ENCODE assay signal across 25 cellular contexts in the genomic region with DNA sequence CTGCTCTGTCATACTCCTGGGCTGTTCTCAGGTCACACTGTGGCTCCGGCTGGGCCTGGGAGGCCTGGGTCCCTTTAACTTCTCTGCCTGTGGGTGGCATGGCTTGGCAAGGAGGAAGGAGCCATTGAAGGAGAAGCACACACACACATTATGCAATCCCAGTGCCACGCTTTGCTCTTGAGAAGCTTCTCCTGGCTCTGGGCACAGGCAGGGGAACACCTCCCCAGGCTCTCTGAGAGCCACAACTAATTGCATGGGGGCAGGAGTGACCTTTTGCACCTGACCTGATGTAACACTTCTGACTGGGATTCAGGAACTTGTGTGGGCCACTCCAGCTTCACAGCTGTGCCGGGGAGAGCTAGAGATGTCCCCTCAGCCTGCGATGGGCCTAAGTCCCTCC. TPM values are rescaled to one million over a fixed set of nuclear protein-coding genes. Genes with fewer than 3 reads are reported as not detected.
DNase-seq lines count a peak whose midpoint lies in the region; ATAC-seq, FAIRE-seq and TF ChIP-seq lines count a peak whose summit lies in the region.
"Had no signal": no experiment of that assay in that cellular context is flagged by ENCODE, and none has a peak within 500 bp of the region (broad histone marks: within the 10 kb centered on the region; RNA-seq: fewer than 3 reads in every experiment).

No MANE protein-coding gene starts in this region.

- WGBS in HepG2 (ENCODE audit: low lambda C conversion rate), result no CpG with 5 or more reads among the region's 4 CpGs

- no peaks in the 10 kb centered on the region for H3K36me3 Mint-ChIP-seq in CD4-positive, alpha-beta memory T cell
- H3K36me3 Mint-ChIP-seq: stimulated activated memory B cell treated with anti-CD40 and anti-IgM and Interleukin-4, amounts not matched to agents 10 μg/mL and 1 μg/mL and 100 μg/mL, for 72 hours had no signal

- H3K79me2 ChIP-seq in HepG2 (ENCODE audit: insufficient read depth, low read length), result no peaks in the 10 kb centered on the region

- peaks cover 44 to 52% of the 10 kb centered on the region in 2 donors for H3K27me3 Mint-ChIP-seq in CD4-positive, alpha-beta memory T cell

- H3K9me3 ChIP-seq in HepG2 (ENCODE audit: low read length), result no peaks in the 10 kb centered on the region
- H3K9me3 ChIP-seq in tibial artery, result no peaks in the 10 kb centered on the region
- H3K9me3 ChIP-seq in CD4-positive, alpha-beta memory T cell (ENCODE audit: control insufficient read depth in 1 of 2, low read length in 2 of 2), result no peaks in the 10 kb centered on the region
- H3K9me3 ChIP-seq: heart left ventricle, mucosa of descending colon, psoas muscle, testis had no signal

- H3K27me3 ChIP-seq in HepG2 (ENCODE audit: control insufficient read depth in 1 of 2, insufficient read depth in 2 of 2, low read length in 2 of 2), result peaks cover 1 to 53% of the 10 kb centered on the region in 2 experiments; a peak in 3 of 5 replicates
- no peaks in the 10 kb centered on the region for H3K27me3 ChIP-seq in tibial artery
- H3K27me3 ChIP-seq in CD4-positive, alpha-beta memory T cell (ENCODE audit: insufficient read depth, low read length), result peaks cover 25% of the 10 kb centered on the region
- H3K27me3 ChIP-seq: testis had no signal

- H3K9me3 Mint-ChIP-seq in CD4-positive, alpha-beta memory T cell, result no peaks in the 10 kb centered on the region
- H3K9me3 Mint-ChIP-seq: nephron progenitor cell; stimulated activated memory B cell treated with anti-CD40 and anti-IgM and Interleukin-4, amounts not matched to agents 10 μg/mL and 1 μg/mL and 100 μg/mL, for 72 hours had no signal

- no peak for TF ChIP-seq RAD21 in HepG2 (CRISPR knock-in tag; IDR thresholded peaks at IDR 0.05)

- intact Hi-C loops in HepG2 (cut with micrococcal nuclease; ENCODE audit: unreplicated experiment) (no loop called here), tibial artery (cut with DNase I; ENCODE audit: low total_unique reads) (no loop called here)
- intact Hi-C loops in CD4-positive, alpha-beta memory T cell (cut with micrococcal nuclease), result no loop called here

- no peak overlapping the region for H3K4me3 ChIP-seq in HepG2 (replicated peaks in 1 of 3; ENCODE audit: insufficient read depth in 1 of 3, low read depth in 2 of 3, low read length in 3 of 3)
- H3K4me3 ChIP-seq in tibial artery, result no peak overlapping the region
- H3K4me3 ChIP-seq in CD4-positive, alpha-beta memory T cell (ENCODE audit: low read length in 2 of 2), result no peak overlapping the region
- H3K4me3 ChIP-seq: dorsolateral prefrontal cortex, heart left ventricle, mucosa of descending colon, psoas muscle, skin epidermis, testis had no signal

- no peak overlapping the region for H3K27ac Mint-ChIP-seq in CD4-positive, alpha-beta memory T cell
- H3K27ac Mint-ChIP-seq: nephron progenitor cell; stimulated activated memory B cell treated with anti-CD40 and anti-IgM and Interleukin-4, amounts not matched to agents 10 μg/mL and 1 μg/mL and 100 μg/mL, for 72 hours had no signal

- H4K20me1 ChIP-seq in HepG2 (ENCODE audit: insufficient read depth, low read length), result no peaks in the 10 kb centered on the region

- in situ Hi-C loops in HepG2 (cut with HindIII; ENCODE audit: extremely low pct_ligation_motif_present, low pct_unique_long_range_greater_than_20kb), result no loop called here

- H3K4me3 Mint-ChIP-seq in CD4-positive, alpha-beta memory T cell, result no peak overlapping the region
- H3K4me3 Mint-ChIP-seq: nephron progenitor cell; stimulated activated memory B cell treated with anti-CD40 and anti-IgM and Interleukin-4, amounts not matched to agents 10 μg/mL and 1 μg/mL and 100 μg/mL, for 72 hours had no signal

- peaks cover 8% of the 10 kb centered on the region for H3K4me1 ChIP-seq in HepG2 (ENCODE audit: insufficient read depth, low read length)
- peaks cover 0 to 74% (median 30%) of the 10 kb centered on the region in 4 donors for H3K4me1 ChIP-seq in tibial artery
- H3K4me1 ChIP-seq in CD4-positive, alpha-beta memory T cell (ENCODE audit: insufficient read depth, low read length), result no peaks in the 10 kb centered on the region
- H3K4me1 ChIP-seq: psoas muscle, testis had no signal

- no peak for TF ChIP-seq POLR2A in HepG2 (IDR thresholded peaks at IDR 0.05; ENCODE audit: insufficient read depth in 1 of 2, low read depth in 2 of 2, low read length in 2 of 2)

- BruUV-seq in HepG2 (replicated peaks; lab: Mats Ljungman, UMichigan), result no TSS peak

- TF ChIP-seq EP300 in HepG2 (IDR thresholded peaks at IDR 0.05; ENCODE audit: low read depth in 2 of 2, low read length in 2 of 2) (no peak), HepG2 (CRISPR knock-in tag; IDR thresholded peaks at IDR 0.05; ENCODE audit: borderline replicate concordance) (no peak)

- CTCF ChIA-PET in RWPE1 (lab: Yijun Ruan, JAX), result interaction anchor here (0.7 kb wide), 1 partner anchor 23 kb away, joined by 3 read pairs; a partner anchor contains a TSS
- CTCF ChIA-PET in HepG2 (lab: Yijun Ruan, JAX; ENCODE audit: low intra/inter-chr PET ratio, low total read pairs), result no interaction called here
- CTCF ChIA-PET in CD4-positive, alpha-beta memory T cell (lab: Charles Lee; ENCODE audit: partially characterized antibody), result no interaction called here

- peaks cover 6 to 12% (median 8%) of the 10 kb centered on the region in 4 donors for H3K4me1 Mint-ChIP-seq in CD4-positive, alpha-beta memory T cell

- TF ChIP-seq CTCF in RWPE1 (conservative IDR thresholded peaks at IDR 0.05; ENCODE audit: low read depth) (no peak), HepG2 (CRISPR knock-in tag; IDR thresholded peaks at IDR 0.05) (no peak), tibial artery (IDR thresholded peaks at IDR 0.05) (no peak)

- H3K9ac ChIP-seq in HepG2 (ENCODE audit: insufficient read depth, low read depth, low read length), result no peak overlapping the region

- POLR2A ChIA-PET in RWPE1 (lab: Yijun Ruan, JAX; ENCODE audit: low non-redundant PET), result no interaction called here
- POLR2A ChIA-PET in HepG2 (lab: Yijun Ruan, JAX), result no interaction called here
- POLR2A ChIA-PET in CD4-positive, alpha-beta memory T cell (lab: Charles Lee; ENCODE audit: partially characterized antibody), result no interaction called here

- ATAC-seq in HepG2, result peak; percentile 48
- no peak for ATAC-seq in stimulated activated naive CD8-positive, alpha-beta T cell treated with anti-CD3 and anti-CD28 coated beads, Interleukin-15, Interleukin-2, amounts not matched to agents 100 U/mL and 50 U/mL, for 24 hours
- ATAC-seq: heart left ventricle; mucosa of descending colon; psoas muscle; stimulated activated memory B cell treated with anti-CD40 and anti-IgM and Interleukin-4, amounts not matched to agents 10 μg/mL and 1 μg/mL and 100 μg/mL, for 72 hours had no signal

- FAIRE-seq in HepG2 (lab: Jason Lieb, UNC), result no peak
- FAIRE-seq: endothelial cell of umbilical vein had no signal

- DNase-seq in DMS79 (lab: John Stamatoyannopoulos, UW), result peak; percentile 32
- no peak for DNase-seq in DMS79 treated with DMSO at 0.1 percent for 48 hours (lab: John Stamatoyannopoulos, UW)
- DNase-seq in RWPE1 (ENCODE audit: low spot score), result no peak
- no peak for DNase-seq in HepG2 (ENCODE audit: low spot score)
- DNase-seq in tibial artery, result peak; percentile 39 to 89
- no peak for DNase-seq in stimulated activated naive CD4-positive, alpha-beta T cell (lab: John Stamatoyannopoulos, UW)
- DNase-seq in CD4-positive, alpha-beta memory T cell, result no peak
- DNase-seq in stimulated activated naive CD8-positive, alpha-beta T cell treated with anti-CD3 and anti-CD28 coated beads, Interleukin-15, Interleukin-2, amounts not matched to agents 100 U/mL and 50 U/mL, for 24 hours, result no peak
- DNase-seq: activated CD4-positive, alpha-beta T cell treated with anti-CD3 and anti-CD28 coated beads for 48 hours; activated naive CD4-positive, alpha-beta T cell treated with anti-CD3 and anti-CD28 coated beads, Interleukin-2, amount 50 U/mL, for 16 hours; central memory CD4-positive, alpha-beta T cell; COR-L47; heart left ventricle; mucosa of descending colon; nephron progenitor cell; OCI-M1; psoas muscle; SHP77 treated with DMSO at 0.1 percent for 48 hours; stimulated activated CD4-positive, alpha-beta T cell treated with anti-CD3 and anti-CD28 coated beads, Interleukin-2, amount 100 ng/mL, for 24 hours; testis had no signal

- peak overlapping the region; percentile 46 for H3K27ac ChIP-seq in RWPE1
- H3K27ac ChIP-seq in HepG2 (ENCODE audit: extremely low read length, insufficient read depth, low read length), result no peak overlapping the region
- peak overlapping the region; percentile 55 to 63 for H3K27ac ChIP-seq in tibial artery
- no peak overlapping the region for H3K27ac ChIP-seq in CD4-positive, alpha-beta memory T cell (ENCODE audit: low read depth, low read length)
- H3K27ac ChIP-seq: 22Rv1, dorsolateral prefrontal cortex, heart left ventricle, psoas muscle, skin epidermis, testis had no signal

- no peak overlapping the region for H2AFZ ChIP-seq in HepG2 (ENCODE audit: low read length)

- H3K36me3 ChIP-seq in HepG2 (replicated peaks in 1 of 2; ENCODE audit: control insufficient read depth in 1 of 2, insufficient read depth in 2 of 2, low read length in 2 of 2) (no peaks in the 10 kb centered on the region), tibial artery (no peaks in the 10 kb centered on the region)
- no peaks in the 10 kb centered on the region for H3K36me3 ChIP-seq in CD4-positive, alpha-beta memory T cell (ENCODE audit: insufficient read depth, low read length)
- H3K36me3 ChIP-seq: heart left ventricle had no signal

- H3K4me2 ChIP-seq in HepG2 (ENCODE audit: low read depth, low read length), result no peak overlapping the region

RNA-seq across cellular contexts. Expression of a gene that starts 23.1 kb away (rescaled TPM):
- total RNA-seq in HepG2 (2016; rRNA removed; fragmentation: Illumina TruSeq; extraction: Trizol), result not detected in 2 replicates
- not detected in 2 replicates for total RNA-seq in HepG2 (2016; cell fraction: cytosol; rRNA removed; fragmentation: Illumina TruSeq; extraction: Trizol; ENCODE audit: low read depth)
- total RNA-seq in HepG2 (2016; cell fraction: insoluble cytoplasmic fraction; rRNA removed; fragmentation: Illumina TruSeq; extraction: Trizol), result 0.04 TPM in 1 of 2 replicates, not detected in the other
- not detected in 2 replicates for total RNA-seq in HepG2 (2016; cell fraction: membrane; rRNA removed; fragmentation: Illumina TruSeq; extraction: Trizol)
- not detected in 2 replicates for total RNA-seq in HepG2 (2016; cell fraction: nucleus; rRNA removed; fragmentation: Illumina TruSeq; extraction: Trizol)
- 0.04 and 0.07 TPM in 2 replicates for polyA plus RNA-seq in HepG2 (2011; rRNA removed)
- polyA plus RNA-seq in HepG2 (2011; cell fraction: cytosol; rRNA removed), result 0.03 and 0.05 TPM in 2 replicates
- 0.14 and 0.19 TPM in 2 replicates for polyA plus RNA-seq in HepG2 (2011; cell fraction: nucleus; rRNA removed)
- not detected in 2 replicates for polyA plus RNA-seq in HepG2 (2012)
- 0.03 TPM in 1 of 2 replicates, not detected in the other for polyA plus RNA-seq in HepG2 (2016; cell fraction: cytosol; fragmentation: Illumina TruSeq; extraction: Trizol; ENCODE audit: low read depth)
- not detected in 2 replicates for polyA plus RNA-seq in HepG2 (2016; cell fraction: insoluble cytoplasmic fraction; fragmentation: Illumina TruSeq; extraction: Trizol; ENCODE audit: low read depth)
- not detected in 2 replicates for polyA plus RNA-seq in HepG2 (2016; cell fraction: membrane; fragmentation: Illumina TruSeq; extraction: Trizol; ENCODE audit: low read depth)
- polyA plus RNA-seq in HepG2 (2016; cell fraction: nucleus; fragmentation: Illumina TruSeq; extraction: Trizol; ENCODE audit: insufficient read depth, low read depth), result not detected in 2 replicates
- polyA minus RNA-seq in HepG2 (2011; rRNA and poly(A)+ RNA removed; ENCODE audit: low replicate concordance), result 0.12 TPM in 1 of 2 replicates, not detected in the other
- polyA minus RNA-seq in HepG2 (2011; cell fraction: cytosol; rRNA and poly(A)+ RNA removed), result not detected in 2 replicates
- not detected in 2 replicates for polyA minus RNA-seq in HepG2 (2011; cell fraction: nucleus; rRNA and poly(A)+ RNA removed)
- total RNA-seq in CD4-positive, alpha-beta memory T cell, result under 1 TPM in 1 of 2 experiments, not detected in 1; 0.17 TPM
- polyA plus RNA-seq in CD4-positive, alpha-beta memory T cell, result under 1 TPM; 0.16 to 0.33 TPM
- total RNA-seq: endothelial cell of umbilical vein had no signal
- polyA plus RNA-seq: endothelial cell of umbilical vein had no signal

RNA-seq across cellular contexts. Expression of a gene that starts 56.3 kb away (rescaled TPM):
- not detected in 2 replicates for total RNA-seq in HepG2 (2016; rRNA removed; fragmentation: Illumina TruSeq; extraction: Trizol)
- total RNA-seq in HepG2 (2016; cell fraction: cytosol; rRNA removed; fragmentation: Illumina TruSeq; extraction: Trizol; ENCODE audit: low read depth), result 0.18 TPM in 1 of 2 replicates, not detected in the other
- total RNA-seq in HepG2 (2016; cell fraction: insoluble cytoplasmic fraction; rRNA removed; fragmentation: Illumina TruSeq; extraction: Trizol), result not detected in 2 replicates
- not detected in 2 replicates for total RNA-seq in HepG2 (2016; cell fraction: membrane; rRNA removed; fragmentation: Illumina TruSeq; extraction: Trizol)
- not detected in 2 replicates for total RNA-seq in HepG2 (2016; cell fraction: nucleus; rRNA removed; fragmentation: Illumina TruSeq; extraction: Trizol)
- 0.05 TPM in 1 of 2 replicates, not detected in the other for polyA plus RNA-seq in HepG2 (2011; rRNA removed)
- 0.12 and 0.15 TPM in 2 replicates for polyA plus RNA-seq in HepG2 (2011; cell fraction: cytosol; rRNA removed)
- 0.05 TPM in 1 of 2 replicates, not detected in the other for polyA plus RNA-seq in HepG2 (2011; cell fraction: nucleus; rRNA removed)
- not detected in 2 replicates for polyA plus RNA-seq in HepG2 (2012)
- 0.06 and 0.08 TPM in 2 replicates for polyA plus RNA-seq in HepG2 (2016; cell fraction: cytosol; fragmentation: Illumina TruSeq; extraction: Trizol; ENCODE audit: low read depth)
- not detected in 2 replicates for polyA plus RNA-seq in HepG2 (2016; cell fraction: insoluble cytoplasmic fraction; fragmentation: Illumina TruSeq; extraction: Trizol; ENCODE audit: low read depth)
- polyA plus RNA-seq in HepG2 (2016; cell fraction: membrane; fragmentation: Illumina TruSeq; extraction: Trizol; ENCODE audit: low read depth), result not detected in 2 replicates
- polyA plus RNA-seq in HepG2 (2016; cell fraction: nucleus; fragmentation: Illumina TruSeq; extraction: Trizol; ENCODE audit: insufficient read depth, low read depth), result not detected in 2 replicates
- polyA minus RNA-seq in HepG2 (2011; rRNA and poly(A)+ RNA removed; ENCODE audit: low replicate concordance), result 0.12 and 1.5 TPM in 2 replicates
- not detected in 2 replicates for polyA minus RNA-seq in HepG2 (2011; cell fraction: cytosol; rRNA and poly(A)+ RNA removed)
- not detected in 2 replicates for polyA minus RNA-seq in HepG2 (2011; cell fraction: nucleus; rRNA and poly(A)+ RNA removed)
- total RNA-seq in CD4-positive, alpha-beta memory T cell, result 10 to 100 TPM; 67.6 to 68.4 TPM
- polyA plus RNA-seq in CD4-positive, alpha-beta memory T cell, result 10 to 100 TPM; 50.5 to 84.1 TPM

Comparison
In these comparisons a context has a peak if more than half of its experiments do, and no peak if none do; other contexts are left out.
1. DNase-seq: peak in DMS79 (single experiment) and tibial artery (2 of 2); none in DMS79 treated with DMSO at 0.1 percent for 48 hours (single experiment), RWPE1 (single experiment), HepG2 (single experiment), stimulated activated naive CD4-positive, alpha-beta T cell (0 of 6), CD4-positive, alpha-beta memory T cell (0 of 5) and stimulated activated naive CD8-positive, alpha-beta T cell treated with anti-CD3 and anti-CD28 coated beads, Interleukin-15, Interleukin-2, amounts not matched to agents 100 U/mL and 50 U/mL, for 24 hours (single experiment).
2. H3K27ac ChIP-seq: peak in RWPE1 (single experiment) and tibial artery (2 of 2); none in HepG2 (single experiment) and CD4-positive, alpha-beta memory T cell (single experiment).
3. RNA of a gene that starts 56.3 kb away (total RNA-seq): 67.6 to 68.4 TPM in CD4-positive, alpha-beta memory T cell; 0.18 TPM in HepG2; every median in the first group is over 10 times any median in the second.